ENCODE assay signal across 9 cellular contexts in the genomic region with DNA sequence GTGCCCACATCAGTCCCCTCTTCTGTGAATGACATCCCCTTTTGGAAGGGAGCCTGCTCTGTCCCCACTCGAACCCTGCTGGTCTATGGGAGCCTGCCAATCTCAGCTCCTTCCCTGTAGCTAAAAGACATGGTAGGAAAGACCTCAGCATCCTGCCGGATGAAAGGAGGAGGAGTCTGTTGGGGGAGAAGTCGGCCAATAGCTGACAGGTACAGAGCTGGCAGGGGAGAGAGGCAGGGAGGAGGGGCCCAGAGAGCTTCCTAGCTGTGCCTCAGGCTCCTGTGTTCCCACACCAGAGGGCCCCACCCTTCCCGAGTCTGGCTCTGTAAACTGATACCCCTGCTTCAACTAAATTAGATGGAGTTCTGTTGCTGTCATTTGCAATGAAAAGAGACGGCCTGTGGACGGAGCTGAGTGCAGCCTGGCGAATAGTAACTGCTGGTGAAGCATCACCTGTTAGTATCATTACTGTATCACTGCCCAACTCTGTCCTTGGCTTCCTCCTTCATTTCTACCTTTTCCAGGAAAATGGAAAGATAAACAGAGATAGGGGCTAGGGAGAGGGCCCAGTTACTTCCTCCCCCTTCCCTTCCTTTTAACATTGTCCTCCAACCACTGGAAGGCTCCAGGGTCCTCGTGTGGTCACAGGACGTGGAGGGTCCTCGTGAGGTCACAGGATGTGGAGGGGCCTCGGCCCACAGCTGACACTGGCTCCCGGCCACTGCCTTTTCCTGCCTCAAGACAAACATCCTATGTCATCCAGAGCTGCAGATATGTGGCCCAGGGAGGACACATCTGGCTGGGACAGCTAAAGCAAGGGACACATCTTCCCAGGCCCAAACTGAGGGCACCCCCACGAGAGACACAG. TPM values are rescaled to one million over a fixed set of nuclear protein-coding genes. Genes with fewer than 3 reads are reported as not detected.
DNase-seq lines count a peak whose midpoint lies in the region; ATAC-seq and TF ChIP-seq lines count a peak whose summit lies in the region.
"Had no signal": no experiment of that assay in that cellular context is flagged by ENCODE, and none has a peak within 500 bp of the region (broad histone marks: within the 10 kb centered on the region; RNA-seq: fewer than 3 reads in every experiment).

No MANE protein-coding gene starts in this region.

- peaks cover 22% of the 10 kb centered on the region for H3K4me1 Mint-ChIP-seq in activated CD8-positive, alpha-beta T cell treated with anti-CD3 and anti-CD28 coated beads, Interleukin-2, amount 10 ng/mL, durations not matched to agents 7 days and 5 days (ENCODE audit: low read depth)

- no peak for TF ChIP-seq POLR2A in body of pancreas (IDR thresholded peaks at IDR 0.05)

- 48 to 54% methylated on average over 13 of the region's 13 CpGs for WGBS in body of pancreas, 2 donors

- no peaks in the 10 kb centered on the region for H3K36me3 ChIP-seq in A673 (ENCODE audit: insufficient read depth, low read length, poor library complexity, severe bottlenecking)
- no peaks in the 10 kb centered on the region for H3K36me3 ChIP-seq in body of pancreas (replicated peaks in 1 of 2; ENCODE audit: insufficient read depth in 1 of 2, low read depth in 2 of 2)

- CTCF ChIA-PET in A673 (lab: Charles Lee), result interaction anchor here (1.2 kb wide), 1 partner anchor 85 kb away, joined by 7 read pairs; no protein-coding TSS in a partner anchor
- CTCF ChIA-PET in activated CD8-positive, alpha-beta T cell treated with anti-CD3 and anti-CD28 coated beads, Interleukin-2, amount 10 ng/mL, durations not matched to agents 7 days and 5 days (lab: Charles Lee), result interaction anchor here (0.5 to 3.9 kb wide), 5 partner anchors 11 to 86 kb away, joined by 3 to 21 read pairs (median 4); no protein-coding TSS in a partner anchor

- intact Hi-C loops in A673 (cut with micrococcal nuclease; ENCODE audit: unreplicated experiment) (no loop called here), body of pancreas (cut with DNase I) (no loop called here)

- no peaks in the 10 kb centered on the region for H3K27me3 ChIP-seq in A673 (replicated peaks; ENCODE audit: insufficient read depth, low read depth, low read length, poor library complexity)
- H3K27me3 ChIP-seq in body of pancreas, result no peaks in the 10 kb centered on the region

- no peaks in the 10 kb centered on the region for H3K9me3 Mint-ChIP-seq in activated CD8-positive, alpha-beta T cell treated with anti-CD3 and anti-CD28 coated beads, Interleukin-2, amount 10 ng/mL, durations not matched to agents 7 days and 5 days (ENCODE audit: insufficient read depth)

- H3K4me3 ChIP-seq in A673 (ENCODE audit: low read depth, low read length, poor library complexity, severe bottlenecking), result no peak overlapping the region
- H3K4me3 ChIP-seq in body of pancreas, result no peak overlapping the region

- H3K27ac Mint-ChIP-seq in activated CD8-positive, alpha-beta T cell treated with anti-CD3 and anti-CD28 coated beads, Interleukin-2, amount 10 ng/mL, durations not matched to agents 7 days and 5 days, result peak overlapping the region; percentile 53
- H3K27ac Mint-ChIP-seq: naive thymus-derived CD4-positive, alpha-beta T cell had no signal

- H3K4me3 Mint-ChIP-seq in activated CD8-positive, alpha-beta T cell treated with anti-CD3 and anti-CD28 coated beads, Interleukin-2, amount 10 ng/mL, durations not matched to agents 7 days and 5 days, result no peak overlapping the region
- H3K4me3 Mint-ChIP-seq: naive thymus-derived CD4-positive, alpha-beta T cell had no signal

- BruUV-seq in A673 (replicated peaks; lab: Mats Ljungman, UMichigan), result no TSS peak

- peaks cover 18% of the 10 kb centered on the region for H3K27me3 Mint-ChIP-seq in activated CD8-positive, alpha-beta T cell treated with anti-CD3 and anti-CD28 coated beads, Interleukin-2, amount 10 ng/mL, durations not matched to agents 7 days and 5 days (ENCODE audit: low read depth)

- H3K9me3 ChIP-seq in A673 (ENCODE audit: low read depth, low read length, poor library complexity, severe bottlenecking), result no peaks in the 10 kb centered on the region
- H3K9me3 ChIP-seq in body of pancreas, result no peaks in the 10 kb centered on the region

- POLR2A ChIA-PET in A673 (lab: Charles Lee; ENCODE audit: low non-redundant PET), result no interaction called here
- POLR2A ChIA-PET in activated CD8-positive, alpha-beta T cell treated with anti-CD3 and anti-CD28 coated beads, Interleukin-2, amount 10 ng/mL, durations not matched to agents 7 days and 5 days (lab: Charles Lee), result interaction anchor here (0.6 kb wide), 1 partner anchor 1049 kb away, joined by 3 read pairs; no protein-coding TSS in a partner anchor

- DNase-seq in A673 (ENCODE audit: low spot score) (peak; percentile 59), NCI-H146 treated with DMSO at 0.1 percent for 48 hours (lab: John Stamatoyannopoulos, UW; ENCODE audit: unreplicated experiment) (peak; percentile 89), iris pigment epithelial cell (ENCODE audit: low read depth) (peak; percentile 16), body of pancreas (no peak)
- peak; percentile 16 for DNase-seq in activated CD8-positive, alpha-beta T cell treated with anti-CD3 and anti-CD28 coated beads, Interleukin-2, amount 10 ng/mL, durations not matched to agents 7 days and 5 days
- DNase-seq: naive thymus-derived CD4-positive, alpha-beta T cell had no signal

- no peak for ATAC-seq in activated CD8-positive, alpha-beta T cell treated with anti-CD3 and anti-CD28 coated beads, Interleukin-2, amount 10 ng/mL, durations not matched to agents 7 days and 5 days
- ATAC-seq in body of pancreas (no peak), GM19397 (IDR thresholded peaks at IDR 0.05; ENCODE audit: unreplicated experiment) (no peak), HG03097 (IDR thresholded peaks at IDR 0.05; ENCODE audit: low FRiP score, unreplicated experiment) (no peak), HG02938 (IDR thresholded peaks at IDR 0.05; ENCODE audit: unreplicated experiment) (no peak)
- ATAC-seq: naive thymus-derived CD4-positive, alpha-beta T cell had no signal

- no peaks in the 10 kb centered on the region for H3K36me3 Mint-ChIP-seq in activated CD8-positive, alpha-beta T cell treated with anti-CD3 and anti-CD28 coated beads, Interleukin-2, amount 10 ng/mL, durations not matched to agents 7 days and 5 days (ENCODE audit: low read depth)
- H3K36me3 Mint-ChIP-seq: naive thymus-derived CD4-positive, alpha-beta T cell had no signal

- no peak for TF ChIP-seq CTCF in A673 (conservative IDR thresholded peaks at IDR 0.05; ENCODE audit: low read depth, low read length)
- no peak for TF ChIP-seq CTCF in body of pancreas (IDR thresholded peaks at IDR 0.05)

- H3K27ac ChIP-seq in A673 (ENCODE audit: low read depth, low read length, poor library complexity, severe bottlenecking) (no peak overlapping the region), body of pancreas (peak overlapping the region in 1 of 4 donors; percentile 26)

- H3K4me1 ChIP-seq in A673 (ENCODE audit: insufficient read depth, low read length, poor library complexity, severe bottlenecking) (peaks cover 8% of the 10 kb centered on the region), body of pancreas (peaks cover 4% of the 10 kb centered on the region)

RNA-seq across cellular contexts. Expression of gene FXYD6, which starts 15.1 kb away (rescaled TPM):
- total RNA-seq in A673 (2021), result 12.2 and 12.9 TPM in 2 replicates
- under 1 TPM in 1 of 2 experiments, not detected in 1; 0.24 TPM for total RNA-seq in activated CD8-positive, alpha-beta T cell treated with anti-CD3 and anti-CD28 coated beads, Interleukin-2, amount 10 ng/mL, durations not matched to agents 7 days and 5 days
- 10 to 100 TPM; 16.8 to 23.9 TPM for total RNA-seq in body of pancreas

RNA-seq across cellular contexts. Expression of gene FXYD2, which starts 36.8 kb away (rescaled TPM):
- total RNA-seq in A673 (2021) (not detected in 2 replicates), body of pancreas (100 to 1,000 TPM; 290 to 396 TPM)
- total RNA-seq in activated CD8-positive, alpha-beta T cell treated with anti-CD3 and anti-CD28 coated beads, Interleukin-2, amount 10 ng/mL, durations not matched to agents 7 days and 5 days, result 10 to 100 TPM; 22.5 to 24.3 TPM

Comparison
In these comparisons a context has a peak if more than half of its experiments do, and no peak if none do; other contexts are left out.
1. DNase-seq: peak in A673 (single experiment), NCI-H146 treated with DMSO at 0.1 percent for 48 hours (single experiment), activated CD8-positive, alpha-beta T cell treated with anti-CD3 and anti-CD28 coated beads, Interleukin-2, amount 10 ng/mL, durations not matched to agents 7 days and 5 days (single experiment) and iris pigment epithelial cell (single experiment); none in body of pancreas (0 of 4).
2. RNA of gene FXYD6, which starts 15.1 kb away (total RNA-seq): 16.8 to 23.9 TPM in body of pancreas and 12.2 to 12.9 TPM in A673; 0.24 TPM in activated CD8-positive, alpha-beta T cell treated with anti-CD3 and anti-CD28 coated beads, Interleukin-2, amount 10 ng/mL, durations not matched to agents 7 days and 5 days; every median in the first group is over 10 times any median in the second.
3. RNA of gene FXYD2, which starts 36.8 kb away (total RNA-seq): 290 to 396 TPM in body of pancreas and 22.5 to 24.3 TPM in activated CD8-positive, alpha-beta T cell treated with anti-CD3 and anti-CD28 coated beads, Interleukin-2, amount 10 ng/mL, durations not matched to agents 7 days and 5 days; not detected in A673; every median in the first group is over 10 times any median in the second.